ENCODE assay signal across 23 cellular contexts in genomic region chr6:28655164-28655563, GRCh38.
"Had no signal": no experiment of that assay in that cellular context is flagged by ENCODE, and none has a peak within 500 bp of the region (broad histone marks: within the 10 kb centered on the region; RNA-seq: fewer than 3 reads in every experiment).

No MANE protein-coding gene starts in this region.

- DNase-seq: effector CD8-positive, alpha-beta T cell; effector memory CD8-positive, alpha-beta T cell; endodermal cell; erythroblast; esophagus squamous epithelium; foreskin fibroblast; foreskin melanocyte; gastrocnemius medialis; glutamatergic neuron; head of caudate nucleus; heart right ventricle; hippocampal formation; kidney; kidney glomerular epithelial cell; left colon; left ventricle myocardium inferior; mammary epithelial cell; mesendoderm; midbrain; naive thymus-derived CD4-positive, alpha-beta T cell had no signal

- FAIRE-seq: colon, endometrium, islet of Langerhans, kidney had no signal
